1 cellular context compared by ENCODE assay signal in genomic region chr5:1465117-1465516, GRCh38.
TF ChIP-seq lines count a peak whose summit lies in the region.

No MANE protein-coding gene starts in this region.

TF ChIP-seq in H1, 55 proteins besides CTCF, POLR2A, EP300 and RAD21 (continued from another document):
- TF ChIP-seq CHD7 (IDR thresholded peaks at IDR 0.05; ENCODE audit: insufficient replicate concordance, low read length) (no peak), SIX5 (IDR thresholded peaks at IDR 0.05; ENCODE audit: low read depth, low read length) (no peak), CHD2 (IDR thresholded peaks at IDR 0.05; ENCODE audit: low read length) (no peak), SP1 (IDR thresholded peaks at IDR 0.05; ENCODE audit: low read depth, low read length) (no peak), JUN (IDR thresholded peaks at IDR 0.05; ENCODE audit: low read depth, low read length) (no peak), CBX5 (IDR thresholded peaks at IDR 0.05; ENCODE audit: low read depth, low read length) (no peak), SP2 (IDR thresholded peaks at IDR 0.05; ENCODE audit: low read length) (no peak), CREB1 (IDR thresholded peaks at IDR 0.05) (no peak), TAF1 (IDR thresholded peaks at IDR 0.05; ENCODE audit: low read depth, low read length) (no peak), HDAC6 (IDR thresholded peaks at IDR 0.05; ENCODE audit: low read depth, low read length) (no peak), RNF2 (IDR thresholded peaks at IDR 0.05; ENCODE audit: borderline replicate concordance, low read depth, low read length, missing control alignments, poor library complexity, severe bottlenecking) (no peak), CTBP2 (IDR thresholded peaks at IDR 0.05; ENCODE audit: borderline replicate concordance, insufficient read depth, insufficient read length, low read length) (no peak), MAX (IDR thresholded peaks at IDR 0.05) (no peak), POLR2AphosphoS5 (IDR thresholded peaks at IDR 0.05; ENCODE audit: low read depth, low read length) (no peak), TEAD4 (IDR thresholded peaks at IDR 0.05; ENCODE audit: low read depth, low read length) (no peak)
